In genomic region chr1:47409311-47410085, GRCh38 we compare ENCODE assay signal across 15 cellular contexts. TPM values are rescaled to one million over a fixed set of nuclear protein-coding genes. Genes with fewer than 3 reads are reported as not detected.
DNase-seq lines count a peak whose midpoint lies in the region; ATAC-seq and TF ChIP-seq lines count a peak whose summit lies in the region.
"Had no signal": no experiment of that assay in that cellular context is flagged by ENCODE, and none has a peak within 500 bp of the region (broad histone marks: within the 10 kb centered on the region; RNA-seq: fewer than 3 reads in every experiment).

No MANE protein-coding gene starts in this region.

- no peak for TF ChIP-seq CTCF in fibroblast of villous mesenchyme (IDR thresholded peaks at IDR 0.05; ENCODE audit: insufficient read depth, low read depth, low read length)

- no peak for ATAC-seq in HG02938 (IDR thresholded peaks at IDR 0.05; ENCODE audit: unreplicated experiment)
- ATAC-seq: right lobe of liver had no signal

- H3K36me3 ChIP-seq in GM23248 (ENCODE audit: low read depth) = no peaks in the 10 kb centered on the region
- H3K36me3 ChIP-seq: right lobe of liver had no signal

- H2AFZ ChIP-seq in GM23248 = no peak overlapping the region

- no peaks in the 10 kb centered on the region for H4K20me1 ChIP-seq in GM23248 (ENCODE audit: insufficient read depth)

- H3K4me1 ChIP-seq in GM23248 (ENCODE audit: insufficient read depth) = peaks cover 58% of the 10 kb centered on the region
- H3K4me1 ChIP-seq: right lobe of liver had no signal

- H3K9me3 ChIP-seq in GM23248 (ENCODE audit: low read depth) = no peaks in the 10 kb centered on the region
- H3K9me3 ChIP-seq: right lobe of liver had no signal

- H3K4me3 ChIP-seq in GM23248 (peak overlapping the region; percentile 6; the same call in 1 of the 2 replicates), fibroblast of villous mesenchyme (ENCODE audit: low read depth, low read length) (no peak overlapping the region)
- H3K4me3 ChIP-seq: right lobe of liver had no signal

- DNase-seq in GM23248 (peak; percentile 95), UCSD-AML1 (lab: John Stamatoyannopoulos, UW; ENCODE audit: unreplicated experiment) (peak; percentile 21), fibroblast of villous mesenchyme (ENCODE audit: low read depth) (peak; percentile 30), posterior vena cava (ENCODE audit: low spot score) (peak; percentile 74), NOMO-1 treated with DMSO at 0.1 percent for 48 hours (lab: John Stamatoyannopoulos, UW; ENCODE audit: unreplicated experiment) (no peak), NCI-H2171 (lab: John Stamatoyannopoulos, UW) (no peak)
- no peak for DNase-seq in stimulated activated CD4-positive, alpha-beta T cell treated with anti-CD3 and anti-CD28 coated beads, Interleukin-2, amount 100 ng/mL, for 48 hours
- DNase-seq: DMS153, NCI-H1105 treated with DMSO at 0.1 percent for 48 hours, right lobe of liver had no signal

- peaks cover 54% of the 10 kb centered on the region for H3F3A ChIP-seq in GM23248 (ENCODE audit: insufficient read depth)

- H3K9ac ChIP-seq in GM23248 = no peak overlapping the region; the same call in 1 of the 2 replicates

- in situ Hi-C loops in GM23248 (cut with MboI) = no loop called here

- H3K27ac ChIP-seq in GM23248 = peak overlapping the region; percentile 72
- H3K27ac ChIP-seq: right lobe of liver had no signal

- 2 to 8% methylated on average over 12 of the region's 12 CpGs for WGBS in GM23248 (ENCODE audit: low coverage in 1 of 2, low lambda C conversion rate in 2 of 2, missing lambda C conversion rate in 2 of 2), 2 experiments

- peak overlapping the region; percentile 74 for H3K4me2 ChIP-seq in GM23248 (ENCODE audit: unreplicated experiment)

- H3K27me3 ChIP-seq in GM23248 (replicated peaks; ENCODE audit: insufficient read depth) = no peaks in the 10 kb centered on the region
- H3K27me3 ChIP-seq: right lobe of liver had no signal

- H3K79me2 ChIP-seq in GM23248 (ENCODE audit: insufficient read depth) = no peaks in the 10 kb centered on the region

- intact Hi-C loops in posterior vena cava (cut with DNase I) = no loop called here

- no peaks in the 10 kb centered on the region for H3K9me2 ChIP-seq in GM23248 (ENCODE audit: insufficient read depth)

RNA-seq across cellular contexts. Expression of gene FOXE3, which starts 6.6 kb away (rescaled TPM):
- 0.13 TPM in 1 of 2 replicates, not detected in the other for total RNA-seq in GM23248 (2014; rRNA removed; shearing (Covaris generic))
- 0.13 TPM in 1 of 2 replicates, not detected in the other for polyA plus RNA-seq in GM23248 (2016; fragmentation: Nextera tagmentation; extraction: Ambion mirVana)
- total RNA-seq in fibroblast of villous mesenchyme = not detected in 2 replicates
- total RNA-seq in posterior vena cava = under 1 TPM in 1 of 2 donors, not detected in 1; 0.10 TPM
- total RNA-seq: activated CD8-positive, alpha-beta memory T cell treated with anti-CD3 and anti-CD28 coated beads for 36 hours; lung microvascular endothelial cell; right lobe of liver had no signal
- polyA plus RNA-seq: adipose tissue, esophagus had no signal

RNA-seq across cellular contexts. Expression of gene FOXD2, which starts 28.3 kb away (rescaled TPM):
- total RNA-seq in GM23248 (2014; rRNA removed; shearing (Covaris generic)) = 0.43 TPM in 1 of 2 replicates, not detected in the other
- polyA plus RNA-seq in GM23248 (2016; fragmentation: Nextera tagmentation; extraction: Ambion mirVana) = 0.15 and 0.20 TPM in 2 replicates
- total RNA-seq in fibroblast of villous mesenchyme = under 0.01 and 0.32 TPM in 2 replicates
- total RNA-seq in posterior vena cava = under 1 TPM; 0.19 to 0.37 TPM

Comparison
In these comparisons a context has a peak if more than half of its experiments do, and no peak if none do; other contexts are left out.
1. DNase-seq: peak in GM23248 (single experiment), UCSD-AML1 (single experiment), fibroblast of villous mesenchyme (single experiment) and posterior vena cava (single experiment); none in stimulated activated CD4-positive, alpha-beta T cell treated with anti-CD3 and anti-CD28 coated beads, Interleukin-2, amount 100 ng/mL, for 48 hours (0 of 2), NOMO-1 treated with DMSO at 0.1 percent for 48 hours (single experiment) and NCI-H2171 (single experiment).